Comparison of ENCODE assay signal across 8 cellular contexts in genomic region chr20:325889-326644, GRCh38. TPM values are rescaled to one million over a fixed set of nuclear protein-coding genes. Genes with fewer than 3 reads are reported as not detected.
A peak's percentile ranks its signal among the peaks of the same experiment; 100 is the strongest.
DNase-seq lines count a peak whose midpoint lies in the region; ATAC-seq and TF ChIP-seq lines count a peak whose summit lies in the region.

No MANE protein-coding gene starts in this region.

- TF ChIP-seq EP300 in upper lobe of left lung (IDR thresholded peaks at IDR 0.05), result no peak

- H3K4me1 ChIP-seq in OCI-LY1 (ENCODE audit: insufficient read depth, low read length, severe bottlenecking), result peaks cover 36% of the 10 kb centered on the region
- H3K4me1 ChIP-seq in foreskin keratinocyte, result peaks cover 9% of the 10 kb centered on the region
- peaks cover 30 to 66% (median 39%) of the 10 kb centered on the region in 4 donors for H3K4me1 ChIP-seq in upper lobe of left lung

- H3K4me3 ChIP-seq in OCI-LY1 (ENCODE audit: low read depth, low read length, poor library complexity, severe bottlenecking) (peak overlapping the region; percentile 70), upper lobe of left lung (peak overlapping the region; percentile 62 to 94 (median 89))

- no peaks in the 10 kb centered on the region for H4K20me1 ChIP-seq in OCI-LY1 (ENCODE audit: insufficient read depth, low read length)

- peak overlapping the region; percentile 85 for H3K4me2 ChIP-seq in OCI-LY1 (ENCODE audit: low read length)

- no peak overlapping the region for H3K27ac Mint-ChIP-seq in natural killer cell treated with Interleukin-12 subunit alpha and Interleukin-12 subunit beta and Interleukin-15 and Interleukin-18, amount 100 ng/mL, for 72 hours

- DNase-seq in GM03348 (ENCODE audit: low spot score) (peak; percentile 69), activated gamma-delta T cell (lab: John Stamatoyannopoulos, UW) (peak; percentile 36), foreskin keratinocyte (peak; percentile 26 to 42), upper lobe of left lung (peak; percentile 53 to 93)
- DNase-seq in natural killer cell treated with Interleukin-12 subunit alpha and Interleukin-12 subunit beta and Interleukin-15 and Interleukin-18, amount 100 ng/mL, for 72 hours (ENCODE audit: low spot score), result no peak

- ATAC-seq in HG03175 (IDR thresholded peaks at IDR 0.05; ENCODE audit: unreplicated experiment), result peak; percentile 4
- ATAC-seq in foreskin keratinocyte, result no peak
- no peak for ATAC-seq in natural killer cell treated with Interleukin-12 subunit alpha and Interleukin-12 subunit beta and Interleukin-15 and Interleukin-18, amount 100 ng/mL, for 72 hours
- ATAC-seq in upper lobe of left lung (ENCODE audit: low FRiP score in 2 of 2), result peak in 1 of 2 donors; percentile 16
- no peak for ATAC-seq in HG02588 (IDR thresholded peaks at IDR 0.05; ENCODE audit: unreplicated experiment)

- H3K36me3 Mint-ChIP-seq in natural killer cell treated with Interleukin-12 subunit alpha and Interleukin-12 subunit beta and Interleukin-15 and Interleukin-18, amount 100 ng/mL, for 72 hours, result no peaks in the 10 kb centered on the region

- TF ChIP-seq CTCF in OCI-LY1 (IDR thresholded peaks at IDR 0.05; ENCODE audit: low read length), result no peak
- no peak for TF ChIP-seq CTCF in foreskin keratinocyte (conservative IDR thresholded peaks at IDR 0.05)
- no peak for TF ChIP-seq CTCF in upper lobe of left lung (IDR thresholded peaks at IDR 0.05)

- H3K4me1 Mint-ChIP-seq in natural killer cell treated with Interleukin-12 subunit alpha and Interleukin-12 subunit beta and Interleukin-15 and Interleukin-18, amount 100 ng/mL, for 72 hours (ENCODE audit: low read depth in 2 of 2), result peaks cover 4 to 13% of the 10 kb centered on the region in 2 donors

- no peaks in the 10 kb centered on the region for H3K79me2 ChIP-seq in OCI-LY1 (ENCODE audit: insufficient read depth, low read length)

- no peak overlapping the region for H2AFZ ChIP-seq in OCI-LY1 (ENCODE audit: low read length)

- no peaks in the 10 kb centered on the region for H3K27me3 Mint-ChIP-seq in natural killer cell treated with Interleukin-12 subunit alpha and Interleukin-12 subunit beta and Interleukin-15 and Interleukin-18, amount 100 ng/mL, for 72 hours

- 1 to 2% methylated on average over 19 to 31 of the region's 103 CpGs for WGBS in upper lobe of left lung, 2 donors

- H3K9me2 ChIP-seq in OCI-LY1 (ENCODE audit: low read depth, low read length), result no peaks in the 10 kb centered on the region

- no peaks in the 10 kb centered on the region for H3K9me3 ChIP-seq in OCI-LY1 (ENCODE audit: low read length)
- no peaks in the 10 kb centered on the region for H3K9me3 ChIP-seq in upper lobe of left lung

- no peaks in the 10 kb centered on the region for H3K27me3 ChIP-seq in OCI-LY1 (ENCODE audit: insufficient read depth, low read length)
- no peaks in the 10 kb centered on the region for H3K27me3 ChIP-seq in foreskin keratinocyte
- peaks cover 0 to 5% (median 0%) of the 10 kb centered on the region in 4 donors for H3K27me3 ChIP-seq in upper lobe of left lung

- peaks cover 4% of the 10 kb centered on the region; the same call in 1 of the 2 replicates for H3K36me3 ChIP-seq in OCI-LY1 (ENCODE audit: insufficient read depth, low read length)
- no peaks in the 10 kb centered on the region for H3K36me3 ChIP-seq in upper lobe of left lung

- H3K9ac ChIP-seq in OCI-LY1 (ENCODE audit: low read length), result peak overlapping the region; percentile 72

- H3K27ac ChIP-seq in OCI-LY1 (ENCODE audit: low read depth, low read length, poor library complexity, severe bottlenecking) (peak overlapping the region; percentile 85), foreskin keratinocyte (no peak overlapping the region), upper lobe of left lung (peak overlapping the region; percentile 78 to 96 (median 90))

- H3K4me3 Mint-ChIP-seq in natural killer cell treated with Interleukin-12 subunit alpha and Interleukin-12 subunit beta and Interleukin-15 and Interleukin-18, amount 100 ng/mL, for 72 hours, result peak overlapping the region; percentile 69

- H3F3A ChIP-seq in OCI-LY1 (ENCODE audit: insufficient read depth, low read length), result no peaks in the 10 kb centered on the region

- H3K9me3 Mint-ChIP-seq in natural killer cell treated with Interleukin-12 subunit alpha and Interleukin-12 subunit beta and Interleukin-15 and Interleukin-18, amount 100 ng/mL, for 72 hours, result no peaks in the 10 kb centered on the region

- no peak for TF ChIP-seq POLR2A in upper lobe of left lung (IDR thresholded peaks at IDR 0.05)

RNA-seq across cellular contexts. Expression of gene SOX12, which starts 0.7 kb away (rescaled TPM):
- total RNA-seq in foreskin keratinocyte (4.7 and 5.1 TPM in 2 replicates), upper lobe of left lung (10 to 100 TPM in 2 of 6 donors, 1 to 10 TPM in 4; 3.8 to 13.5 (median 7.6) TPM)
- 7.1 and 8.2 TPM in 2 replicates for polyA plus RNA-seq in foreskin keratinocyte
- total RNA-seq in natural killer cell treated with Interleukin-12 subunit alpha and Interleukin-12 subunit beta and Interleukin-15 and Interleukin-18, amount 100 ng/mL, for 72 hours, result 1 to 10 TPM in 1 of 2 donors, under 1 TPM in 1; 0.36 to 1.5 TPM

RNA-seq across cellular contexts. Expression of gene NRSN2, which starts 20.8 kb away (rescaled TPM):
- total RNA-seq in foreskin keratinocyte (26.7 and 35.6 TPM in 2 replicates), upper lobe of left lung (10 to 100 TPM; 13.6 to 30.8 (median 25.6) TPM)
- 39.3 and 53.5 TPM in 2 replicates for polyA plus RNA-seq in foreskin keratinocyte
- total RNA-seq in natural killer cell treated with Interleukin-12 subunit alpha and Interleukin-12 subunit beta and Interleukin-15 and Interleukin-18, amount 100 ng/mL, for 72 hours, result 1 to 10 TPM; 3.6 to 5.5 TPM

RNA-seq across cellular contexts. Expression of gene ZCCHC3, which starts 28.7 kb away (rescaled TPM):
- total RNA-seq in foreskin keratinocyte (6.2 and 8.6 TPM in 2 replicates), upper lobe of left lung (10 to 100 TPM; 14.2 to 18.5 (median 17.3) TPM)
- 7.1 and 9.6 TPM in 2 replicates for polyA plus RNA-seq in foreskin keratinocyte
- 10 to 100 TPM; 18.7 to 20.6 TPM for total RNA-seq in natural killer cell treated with Interleukin-12 subunit alpha and Interleukin-12 subunit beta and Interleukin-15 and Interleukin-18, amount 100 ng/mL, for 72 hours

RNA-seq across cellular contexts. Expression of gene C20orf96, which starts 35.5 kb away (rescaled TPM):
- total RNA-seq in foreskin keratinocyte (1.7 and 1.8 TPM in 2 replicates), upper lobe of left lung (10 to 100 TPM in 3 of 6 donors, 1 to 10 TPM in 3; 3.0 to 31.4 (median 10.3) TPM)
- 3.2 and 3.8 TPM in 2 replicates for polyA plus RNA-seq in foreskin keratinocyte
- 1 to 10 TPM; 2.0 to 6.2 TPM for total RNA-seq in natural killer cell treated with Interleukin-12 subunit alpha and Interleukin-12 subunit beta and Interleukin-15 and Interleukin-18, amount 100 ng/mL, for 72 hours

RNA-seq across cellular contexts. Expression of gene TRIB3, which starts 54.5 kb away (rescaled TPM):
- total RNA-seq in foreskin keratinocyte (72.4 and 207 TPM in 2 replicates), upper lobe of left lung (10 to 100 TPM; 11.5 to 39.0 (median 24.7) TPM)
- 74.9 and 203 TPM in 2 replicates for polyA plus RNA-seq in foreskin keratinocyte
- 10 to 100 TPM; 18.0 to 21.6 TPM for total RNA-seq in natural killer cell treated with Interleukin-12 subunit alpha and Interleukin-12 subunit beta and Interleukin-15 and Interleukin-18, amount 100 ng/mL, for 72 hours
